In genomic region chr16:87172632-87173031, GRCh38 we compare ENCODE assay signal across 25 cellular contexts.
A peak's percentile ranks its signal among the peaks of the same experiment; 100 is the strongest.
DNase-seq lines count a peak whose midpoint lies in the region; ATAC-seq, FAIRE-seq and TF ChIP-seq lines count a peak whose summit lies in the region.
"Had no signal": no experiment of that assay in that cellular context is flagged by ENCODE, and none has a peak within 500 bp of the region (broad histone marks: within the 10 kb centered on the region; RNA-seq: fewer than 3 reads in every experiment).

No MANE protein-coding gene starts in this region.

- H4K20me1 ChIP-seq in PC-3 (ENCODE audit: low read length) (no peaks in the 10 kb centered on the region), H1 (replicated peaks in 1 of 2; ENCODE audit: control insufficient read depth in 1 of 2, insufficient read depth in 2 of 2, low read length in 2 of 2) (peaks cover 0 to 3% of the 10 kb centered on the region in 2 experiments)

- H3K9me2 ChIP-seq in PC-3 (replicated peaks; ENCODE audit: low read length): no peaks in the 10 kb centered on the region

- intact Hi-C loops in PC-3 (cut with micrococcal nuclease): no loop called here

- no peak overlapping the region for H3K18ac ChIP-seq in H1 (ENCODE audit: extremely low read depth, low read length)

- H3K36me3 Mint-ChIP-seq in nephron progenitor cell (ENCODE audit: low read depth): peaks cover 4% of the 10 kb centered on the region

- no peak for ATAC-seq in PC-3
- ATAC-seq: left ventricle myocardium superior had no signal

- H3K4ac ChIP-seq in H1 (replicated peaks; ENCODE audit: insufficient read length, low read depth, low read length): no peak overlapping the region

- no peak overlapping the region for H3K14ac ChIP-seq in H1 (ENCODE audit: insufficient read length)

- H3K27me3 Mint-ChIP-seq in nephron progenitor cell (ENCODE audit: low read depth, poor library complexity): peaks cover 3% of the 10 kb centered on the region
- H3K27me3 Mint-ChIP-seq: activated CD4-positive, alpha-beta T cell treated with anti-CD3 and anti-CD28 coated beads, Interleukin-2, amount 10 ng/mL, durations not matched to agents 7 days and 5 days had no signal

- WGBS in H1 (ENCODE audit: extremely low coverage in 1 of 2, insufficient coverage in 1 of 2, insufficient read length in 1 of 2, insufficient replicate concordance in 2 of 2, low coverage in 1 of 2, low lambda C conversion rate in 2 of 2, missing lambda C conversion rate in 1 of 2), 2 experiments: 87% methylated on average over 6 of the region's 6 CpGs; no CpG with 5 or more reads in 1 of the 2 experiments

- no peak overlapping the region for H3K23ac ChIP-seq in H1 (ENCODE audit: insufficient read length)

- peak; percentile 67 to 77 for TF ChIP-seq RAD21 in H1 (IDR thresholded peaks at IDR 0.05 in 1 of 2, conservative IDR thresholded peaks at IDR 0.05 in 1 of 2; ENCODE audit: low read depth in 2 of 2, low read length in 2 of 2)

- POLR2A ChIA-PET in PC-3 (lab: Charles Lee; ENCODE audit: unreplicated experiment) (no interaction called here), H1 (lab: Charles Lee; ENCODE audit: partially characterized antibody) (no interaction called here)

- no peaks in the 10 kb centered on the region for H3K4me1 ChIP-seq in PC-3 (ENCODE audit: insufficient read depth, low read length)
- peaks cover 0 to 5% (median 0%) of the 10 kb centered on the region in 4 experiments; a peak in 3 of 7 replicates for H3K4me1 ChIP-seq in H1 (replicated peaks in 1 of 4; ENCODE audit: control insufficient read depth in 3 of 4, insufficient read depth in 4 of 4, low read length in 3 of 4)
- H3K4me1 ChIP-seq: A549, heart right ventricle, uterus had no signal

- H3K4me2 ChIP-seq in PC-3 (ENCODE audit: low read length): no peak overlapping the region
- H3K4me2 ChIP-seq in H1 (ENCODE audit: insufficient read depth in 1 of 2, low read depth in 2 of 2, low read length in 2 of 2): no peak overlapping the region
- H3K4me2 ChIP-seq: A549 had no signal

- CTCF ChIA-PET in PC-3 (lab: Charles Lee) (no interaction called here), H1 (lab: Charles Lee; ENCODE audit: partially characterized antibody) (interaction anchor here (1.0 to 1.4 kb wide), 6 partner anchors 14 to 597 kb away, joined by 3 to 5 read pairs (median 4); no protein-coding TSS in a partner anchor)

- H3K4me1 Mint-ChIP-seq in nephron progenitor cell: peaks cover 38% of the 10 kb centered on the region
- H3K4me1 Mint-ChIP-seq: central memory CD8-positive, alpha-beta T cell had no signal

- H3K79me1 ChIP-seq in H1 (ENCODE audit: low read depth, low read length): no peaks in the 10 kb centered on the region

- no peak overlapping the region for H3K9ac ChIP-seq in PC-3 (ENCODE audit: low read length)
- H3K9ac ChIP-seq in H1 (replicated peaks in 1 of 4; ENCODE audit: extremely low read depth in 1 of 4, low read depth in 3 of 4, low read length in 3 of 4): no peak overlapping the region

- H2AFZ ChIP-seq in PC-3 (ENCODE audit: low read length) (no peak overlapping the region), H1 (ENCODE audit: low read length) (no peak overlapping the region)

- H3K36me3 ChIP-seq in PC-3 (ENCODE audit: low read depth, low read length) (no peaks in the 10 kb centered on the region), H1 (ENCODE audit: control insufficient read depth in 2 of 4, insufficient read depth in 4 of 4, low read length in 3 of 4) (no peaks in the 10 kb centered on the region)
- H3K36me3 ChIP-seq: heart right ventricle, uterus had no signal

- no TSS peak for BruUV-seq in PC-3 (replicated peaks; lab: Mats Ljungman, UMichigan)

- no peak overlapping the region for H2AK5ac ChIP-seq in H1 (ENCODE audit: low read depth, low read length)

- H3K27ac Mint-ChIP-seq in nephron progenitor cell: no peak overlapping the region
- H3K27ac Mint-ChIP-seq: activated CD4-positive, alpha-beta T cell treated with anti-CD3 and anti-CD28 coated beads, Interleukin-2, amount 10 ng/mL, durations not matched to agents 7 days and 5 days had no signal

- no peak overlapping the region for H3K4me3 Mint-ChIP-seq in nephron progenitor cell
- H3K4me3 Mint-ChIP-seq: activated CD4-positive, alpha-beta T cell treated with anti-CD3 and anti-CD28 coated beads, Interleukin-2, amount 10 ng/mL, durations not matched to agents 7 days and 5 days; central memory CD8-positive, alpha-beta T cell had no signal

- no peak overlapping the region for H2BK5ac ChIP-seq in H1 (ENCODE audit: low read depth, low read length)

- no peak overlapping the region for H4K8ac ChIP-seq in H1 (ENCODE audit: extremely low read depth, insufficient read depth, low read length)

- no peak overlapping the region for H2BK15ac ChIP-seq in H1 (ENCODE audit: low read length)

- H3K23me2 ChIP-seq in H1 (ENCODE audit: low read depth, low read length): peaks cover 7% of the 10 kb centered on the region

- H3K27ac ChIP-seq in PC-3 (ENCODE audit: low read length): no peak overlapping the region
- no peak overlapping the region for H3K27ac ChIP-seq in H1 (ENCODE audit: low read depth, low read length)
- H3K27ac ChIP-seq: A549, heart right ventricle, uterus had no signal

- no peak overlapping the region for H4K91ac ChIP-seq in H1 (replicated peaks; ENCODE audit: insufficient read length, low read length)

- H3K79me2 ChIP-seq in PC-3 (ENCODE audit: low read length) (no peaks in the 10 kb centered on the region), H1 (ENCODE audit: control insufficient read depth in 1 of 2, insufficient read depth in 2 of 2, low read length in 2 of 2) (no peaks in the 10 kb centered on the region)

- H3K56ac ChIP-seq in H1 (replicated peaks; ENCODE audit: insufficient read length, low read depth, low read length): no peak overlapping the region

- H3K9me3 ChIP-seq in PC-3 (ENCODE audit: low read length) (no peaks in the 10 kb centered on the region), H1 (ENCODE audit: insufficient read depth in 2 of 2, low read depth in 1 of 2, low read length in 1 of 2) (no peaks in the 10 kb centered on the region)
- H3K9me3 ChIP-seq: A549, uterus had no signal

- TF ChIP-seq CTCF in PC-3 (conservative IDR thresholded peaks at IDR 0.05; ENCODE audit: low read depth, low read length) (peak; percentile 25; the same call in 1 of the 2 replicates), H1 (IDR thresholded peaks at IDR 0.05; ENCODE audit: control extremely low read depth in 1 of 3, insufficient read depth in 1 of 3, low read depth in 1 of 3, low read length in 3 of 3) (peak; percentile 48 to 73 (median 64)), nephron progenitor cell (IDR thresholded peaks at IDR 0.05) (peak; percentile 22)

- H3F3A ChIP-seq in PC-3 (ENCODE audit: low read length, unreplicated experiment): no peaks in the 10 kb centered on the region

- H2BK20ac ChIP-seq in H1 (ENCODE audit: low read length): no peak overlapping the region

- H3K4me3 ChIP-seq in PC-3 (ENCODE audit: low read length): no peak overlapping the region
- no peak overlapping the region for H3K4me3 ChIP-seq in H1 (ENCODE audit: extremely low read depth in 1 of 4, insufficient read depth in 2 of 4, low read depth in 3 of 4, low read length in 4 of 4)
- H3K4me3 ChIP-seq: A549, heart right ventricle, uterus had no signal

- peak; percentile 52 for FAIRE-seq in H1 (lab: Jason Lieb, UNC)
- FAIRE-seq: A549 had no signal

- H2BK120ac ChIP-seq in H1 (replicated peaks; ENCODE audit: low read depth, low read length): no peak overlapping the region

- H3K27me3 ChIP-seq in PC-3 (ENCODE audit: low read length) (no peaks in the 10 kb centered on the region), H1 (replicated peaks in 1 of 4; ENCODE audit: control insufficient read depth in 3 of 4, extremely low read depth in 1 of 4, insufficient read depth in 3 of 4, low read length in 3 of 4) (peaks cover 0 to 6% (median 1%) of the 10 kb centered on the region in 4 experiments; a peak in 2 of 7 replicates)
- H3K27me3 ChIP-seq: uterus had no signal

- TF ChIP-seq POLR2A in H1 (IDR thresholded peaks at IDR 0.05; ENCODE audit: control extremely low read depth in 1 of 2, low read depth in 2 of 2, low read length in 2 of 2): no peak

- DNase-seq in ELF-1 (ENCODE audit: low read depth, low spot score) (peak; percentile 54), PC-3 (no peak), H1 (ENCODE audit: low read depth in 1 of 2, low spot score in 2 of 2) (no peak), nephron progenitor cell (no peak), SKM-1 treated with dmso at 0.1 percent for 144 hours (lab: John Stamatoyannopoulos, UW; ENCODE audit: unreplicated experiment) (no peak), GM19238 (ENCODE audit: insufficient read length, low spot score) (no peak)
- DNase-seq in activated CD4-positive, alpha-beta T cell treated with anti-CD3 and anti-CD28 coated beads, Interleukin-2, amount 50 U/mL, for 1 hour: no peak
- DNase-seq in activated T-cell treated with anti-CD3 and anti-CD28 coated beads, Interleukin-2, amount 50 U/mL, for 1 hour: no peak
- DNase-seq: activated CD4-positive, alpha-beta T cell treated with anti-CD3 and anti-CD28 coated beads, Interleukin-2, amount 10 ng/mL, durations not matched to agents 7 days and 5 days; activated CD8-positive, alpha-beta memory T cell treated with anti-CD3 and anti-CD28 coated beads, Interleukin-2, amount 50 U/mL, for 4 hours; activated effector memory CD4-positive, alpha-beta T cell treated with Interleukin-2 at 50 U/mL for 16 hours; C1 segment of cervical spinal cord; Calu3; effector memory CD4-positive, alpha-beta T cell; heart right ventricle; KG1; left ventricle myocardium superior; MV-4-11; NCI-H187; NCI-H774; OCI-M1; stimulated activated CD8-positive, alpha-beta memory T cell treated with anti-CD3 and anti-CD28 coated beads, Interleukin-4, amount 100 ng/mL, for 48 hours; uterus had no signal

- peaks cover 11% of the 10 kb centered on the region for H3K9me3 Mint-ChIP-seq in nephron progenitor cell
- H3K9me3 Mint-ChIP-seq: activated CD4-positive, alpha-beta T cell treated with anti-CD3 and anti-CD28 coated beads, Interleukin-2, amount 10 ng/mL, durations not matched to agents 7 days and 5 days; central memory CD8-positive, alpha-beta T cell had no signal

- H2BK12ac ChIP-seq in H1 (ENCODE audit: low read depth, low read length): no peak overlapping the region

- no peak overlapping the region for H4K5ac ChIP-seq in H1 (ENCODE audit: insufficient read length, low read depth, low read length)

- TF ChIP-seq EP300 in H1 (IDR thresholded peaks at IDR 0.05; ENCODE audit: borderline replicate concordance in 1 of 2, low read depth in 2 of 2, low read length in 2 of 2): no peak

TF ChIP-seq in H1, 55 proteins besides CTCF, POLR2A, EP300 and RAD21 (continues in another document):
- TF ChIP-seq BACH1 (IDR thresholded peaks at IDR 0.05; ENCODE audit: low read length) (no peak), CBX8 (IDR thresholded peaks at IDR 0.05; ENCODE audit: borderline replicate concordance, low read depth, low read length) (no peak), RXRA (IDR thresholded peaks at IDR 0.05; ENCODE audit: insufficient read depth, low read depth, low read length) (no peak), KDM5A (IDR thresholded peaks at IDR 0.05; ENCODE audit: low read length) (no peak), EZH2 (IDR thresholded peaks at IDR 0.05; ENCODE audit: low read depth, low read length, severe bottlenecking) (no peak), BRCA1 (IDR thresholded peaks at IDR 0.05; ENCODE audit: low read depth, low read length) (no peak), TAF1 (IDR thresholded peaks at IDR 0.05; ENCODE audit: low read depth, low read length) (no peak), CHD2 (IDR thresholded peaks at IDR 0.05; ENCODE audit: low read length) (no peak)
